8 cellular contexts compared by ENCODE assay signal in genomic region chr2:191165190-191165643, GRCh38. TPM values are rescaled to one million over a fixed set of nuclear protein-coding genes. Genes with fewer than 3 reads are reported as not detected.
DNase-seq lines count a peak whose midpoint lies in the region; ATAC-seq, FAIRE-seq and TF ChIP-seq lines count a peak whose summit lies in the region.

No MANE protein-coding gene starts in this region.

- FAIRE-seq in kidney (lab: Jason Lieb, UNC) = peak; percentile 59

- no peak for TF ChIP-seq EP300 in stomach (IDR thresholded peaks at IDR 0.05)

- peak; percentile 65 for DNase-seq in NCI-H748 treated with DMSO at 0.1 percent for 48 hours (lab: John Stamatoyannopoulos, UW)
- DNase-seq in kidney = no peak
- DNase-seq in stomach = no peak

- H3K9me3 Mint-ChIP-seq in brain = peaks cover 0 to 3% (median 0%) of the 10 kb centered on the region in 5 experiments

- H3K4me1 ChIP-seq in kidney (ENCODE audit: control insufficient read depth in 1 of 2, insufficient read depth in 1 of 2, low read depth in 1 of 2, low read length in 2 of 2) = no peaks in the 10 kb centered on the region
- peaks cover 0 to 23% (median 9%) of the 10 kb centered on the region in 4 donors for H3K4me1 ChIP-seq in stomach

- no peaks in the 10 kb centered on the region for H3K36me3 ChIP-seq in kidney (ENCODE audit: control insufficient read depth in 1 of 2, insufficient read depth in 2 of 2, low read length in 2 of 2)
- H3K36me3 ChIP-seq in stomach = no peaks in the 10 kb centered on the region

- ATAC-seq in GM18508 (IDR thresholded peaks at IDR 0.05; ENCODE audit: insufficient read depth, unreplicated experiment) (peak; percentile 61), HG03039 (IDR thresholded peaks at IDR 0.05; ENCODE audit: unreplicated experiment) (peak; percentile 62), HG03025 (IDR thresholded peaks at IDR 0.05; ENCODE audit: low FRiP score, unreplicated experiment) (no peak)

- peak overlapping the region in 3 of 5 experiments; percentile 20 to 61 (median 22) for H3K27ac Mint-ChIP-seq in brain

- no peaks in the 10 kb centered on the region for H3K36me3 Mint-ChIP-seq in brain

- intact Hi-C loops in kidney (cut with DNase I) (loop anchor here (5.0 kb wide), 1 partner anchor 337 kb away; no protein-coding TSS in a partner anchor), stomach (cut with DNase I; ENCODE audit: low total_unique reads) (loop anchor here (5.0 kb wide), 1 partner anchor 357 kb away; no protein-coding TSS in a partner anchor)

- TF ChIP-seq POLR2A in stomach (IDR thresholded peaks at IDR 0.05) = no peak

- peaks cover 29% of the 10 kb centered on the region for H3K4me1 Mint-ChIP-seq in brain

- no peak overlapping the region for H3K9ac ChIP-seq in kidney (ENCODE audit: low read length in 2 of 2)

- peak overlapping the region in 3 of 5 experiments; percentile 48 to 60 (median 53) for H3K4me3 Mint-ChIP-seq in brain

- 21 to 26% (median 23%) methylated on average over 4 of the region's 4 CpGs for WGBS in stomach, 5 donors

- TF ChIP-seq CTCF in C4-2B (conservative IDR thresholded peaks at IDR 0.05) = peak; percentile 69
- TF ChIP-seq CTCF in brain (conservative IDR thresholded peaks at IDR 0.05) = peak; percentile 82 to 88
- peak; percentile 65 for TF ChIP-seq CTCF in kidney (IDR thresholded peaks at IDR 0.05; ENCODE audit: borderline replicate concordance, extremely low read depth, insufficient read depth)
- TF ChIP-seq CTCF in stomach (IDR thresholded peaks at IDR 0.05) = peak in 4 of 7 experiments; percentile 49 to 67 (median 56)

- H3K27ac ChIP-seq in C4-2B (no peak overlapping the region), kidney (ENCODE audit: low read depth in 2 of 2, low read length in 2 of 2) (no peak overlapping the region), stomach (no peak overlapping the region)

- no peaks in the 10 kb centered on the region for H3K27me3 ChIP-seq in stomach

- H3K9me3 ChIP-seq in kidney (ENCODE audit: control insufficient read depth in 1 of 2, low read length in 2 of 2) = no peaks in the 10 kb centered on the region
- no peaks in the 10 kb centered on the region for H3K9me3 ChIP-seq in stomach

- H3K4me3 ChIP-seq in kidney (ENCODE audit: low read length in 2 of 2) (no peak overlapping the region), stomach (no peak overlapping the region)

- H3K27me3 Mint-ChIP-seq in brain = no peaks in the 10 kb centered on the region

RNA-seq across cellular contexts. Expression of gene STAT4, which starts 14.4 kb away (rescaled TPM):
- 2.0 TPM for polyA plus RNA-seq in brain (ENCODE audit: insufficient read depth, low read depth, low replicate concordance)
- total RNA-seq in kidney = 8.5 TPM
- 1.2 TPM for polyA plus RNA-seq in kidney (ENCODE audit: insufficient read depth, low read depth, low replicate concordance)
- 10 to 100 TPM in 1 of 5 donors, 1 to 10 TPM in 3, under 1 TPM in 1; 0.89 to 21.4 (median 6.6) TPM for total RNA-seq in stomach
- polyA plus RNA-seq in stomach = 1 to 10 TPM in 1 of 3 donors, under 1 TPM in 2; 0.75 to 1.5 (median 0.78) TPM
